In the genomic region with DNA sequence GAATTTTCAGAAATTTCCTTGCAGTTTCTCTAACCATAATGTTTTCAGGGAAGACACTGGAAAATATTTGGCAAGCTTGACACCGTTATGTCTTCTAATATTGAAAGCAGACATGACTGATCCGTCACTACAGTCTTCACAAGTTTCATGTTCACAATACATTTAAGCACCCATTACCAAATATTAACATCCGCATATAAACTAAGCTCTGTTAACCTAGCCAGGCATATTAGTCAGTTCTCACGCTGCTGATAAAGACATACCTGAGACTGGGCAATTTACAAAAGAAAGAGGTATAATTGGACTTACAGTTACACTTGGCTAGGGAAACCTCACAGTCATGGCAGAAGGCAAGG, we compare ENCODE assay signal across 16 cellular contexts.
DNase-seq lines count a peak whose midpoint lies in the region; ATAC-seq and TF ChIP-seq lines count a peak whose summit lies in the region.
"Had no signal": no experiment of that assay in that cellular context is flagged by ENCODE, and none has a peak within 500 bp of the region (broad histone marks: within the 10 kb centered on the region; RNA-seq: fewer than 3 reads in every experiment).

No MANE protein-coding gene starts in this region.

- H3K79me2 ChIP-seq in GM23338 (replicated peaks; ENCODE audit: insufficient read depth) = no peaks in the 10 kb centered on the region

- H3K27me3 ChIP-seq in GM23338 (ENCODE audit: insufficient read depth) = no peaks in the 10 kb centered on the region

- no peak for TF ChIP-seq CTCF in GM12865 (IDR thresholded peaks at IDR 0.05; ENCODE audit: insufficient read depth, low read depth, low read length, missing control alignments)
- TF ChIP-seq CTCF in GM23338 (conservative IDR thresholded peaks at IDR 0.05; ENCODE audit: low read depth in 2 of 2) = no peak

- no peaks in the 10 kb centered on the region for H3K27me3 Mint-ChIP-seq in GM23338 (ENCODE audit: insufficient read depth, low read depth, poor library complexity)

- H3K27ac Mint-ChIP-seq in GM23338 = no peak overlapping the region
- H3K27ac Mint-ChIP-seq: B cell had no signal

- no peak overlapping the region for H3K4me3 Mint-ChIP-seq in GM23338
- H3K4me3 Mint-ChIP-seq: B cell had no signal

- peaks cover 2% of the 10 kb centered on the region; the same call in 1 of the 2 replicates for H3K9me2 ChIP-seq in GM23338 (ENCODE audit: insufficient read depth)

- H3F3A ChIP-seq in GM23338 (replicated peaks; ENCODE audit: low read depth) = no peaks in the 10 kb centered on the region

- no peaks in the 10 kb centered on the region for H3K4me1 ChIP-seq in GM23338 (ENCODE audit: insufficient read depth)

- H4K20me1 ChIP-seq in GM23338 (replicated peaks; ENCODE audit: insufficient read depth) = no peaks in the 10 kb centered on the region

- no peak overlapping the region for H3K4me2 ChIP-seq in GM23338
- H3K4me2 ChIP-seq: KMS-11 had no signal

- H3K36me3 ChIP-seq in GM23338 (ENCODE audit: insufficient read depth) = no peaks in the 10 kb centered on the region

- H3K4me3 ChIP-seq in GM12865 (ENCODE audit: low read depth, low read length) = no peak overlapping the region
- no peak overlapping the region for H3K4me3 ChIP-seq in GM23338

- peak; percentile 48 for ATAC-seq in GM18873 (IDR thresholded peaks at IDR 0.05; ENCODE audit: low FRiP score, unreplicated experiment)
- peak; percentile 55 for ATAC-seq in HG02588 (IDR thresholded peaks at IDR 0.05; ENCODE audit: unreplicated experiment)
- ATAC-seq in HG03460 (IDR thresholded peaks at IDR 0.05; ENCODE audit: unreplicated experiment) = peak; percentile 14
- ATAC-seq in left lobe of liver = no peak
- no peak for ATAC-seq in GM23338

- no peaks in the 10 kb centered on the region for H3K4me1 Mint-ChIP-seq in GM23338

- peak; percentile 11 for DNase-seq in GM12865 (ENCODE audit: low read depth)
- no peak for DNase-seq in left lobe of liver (ENCODE audit: low spot score)
- no peak for DNase-seq in GM23338 (ENCODE audit: low spot score)
- no peak for DNase-seq in UCSD-AML1 (lab: John Stamatoyannopoulos, UW; ENCODE audit: unreplicated experiment)
- no peak for DNase-seq in NCI-H446 (lab: John Stamatoyannopoulos, UW)
- DNase-seq: 8988T, DMS79 treated with DMSO at 0.1 percent for 48 hours, MV-4-11, NCI-H1694 treated with DMSO at 0.1 percent for 48 hours, NCI-H510A treated with DMSO at 0.1 percent for 48 hours had no signal

- no peak overlapping the region for H2AFZ ChIP-seq in GM23338

- H3K9me3 Mint-ChIP-seq in GM23338 = no peaks in the 10 kb centered on the region

- H3K27ac ChIP-seq in GM23338 (ENCODE audit: low read depth) = no peak overlapping the region
- H3K27ac ChIP-seq: HL-60, KMS-11 had no signal

- no peaks in the 10 kb centered on the region; the same call in 2 of the 3 replicates for H3K36me3 Mint-ChIP-seq in GM23338 (ENCODE audit: low read depth)

TF ChIP-seq in GM23338, 12 proteins besides CTCF, POLR2A, EP300 and RAD21 (continues in another document):
- TF ChIP-seq, protein P1, sequence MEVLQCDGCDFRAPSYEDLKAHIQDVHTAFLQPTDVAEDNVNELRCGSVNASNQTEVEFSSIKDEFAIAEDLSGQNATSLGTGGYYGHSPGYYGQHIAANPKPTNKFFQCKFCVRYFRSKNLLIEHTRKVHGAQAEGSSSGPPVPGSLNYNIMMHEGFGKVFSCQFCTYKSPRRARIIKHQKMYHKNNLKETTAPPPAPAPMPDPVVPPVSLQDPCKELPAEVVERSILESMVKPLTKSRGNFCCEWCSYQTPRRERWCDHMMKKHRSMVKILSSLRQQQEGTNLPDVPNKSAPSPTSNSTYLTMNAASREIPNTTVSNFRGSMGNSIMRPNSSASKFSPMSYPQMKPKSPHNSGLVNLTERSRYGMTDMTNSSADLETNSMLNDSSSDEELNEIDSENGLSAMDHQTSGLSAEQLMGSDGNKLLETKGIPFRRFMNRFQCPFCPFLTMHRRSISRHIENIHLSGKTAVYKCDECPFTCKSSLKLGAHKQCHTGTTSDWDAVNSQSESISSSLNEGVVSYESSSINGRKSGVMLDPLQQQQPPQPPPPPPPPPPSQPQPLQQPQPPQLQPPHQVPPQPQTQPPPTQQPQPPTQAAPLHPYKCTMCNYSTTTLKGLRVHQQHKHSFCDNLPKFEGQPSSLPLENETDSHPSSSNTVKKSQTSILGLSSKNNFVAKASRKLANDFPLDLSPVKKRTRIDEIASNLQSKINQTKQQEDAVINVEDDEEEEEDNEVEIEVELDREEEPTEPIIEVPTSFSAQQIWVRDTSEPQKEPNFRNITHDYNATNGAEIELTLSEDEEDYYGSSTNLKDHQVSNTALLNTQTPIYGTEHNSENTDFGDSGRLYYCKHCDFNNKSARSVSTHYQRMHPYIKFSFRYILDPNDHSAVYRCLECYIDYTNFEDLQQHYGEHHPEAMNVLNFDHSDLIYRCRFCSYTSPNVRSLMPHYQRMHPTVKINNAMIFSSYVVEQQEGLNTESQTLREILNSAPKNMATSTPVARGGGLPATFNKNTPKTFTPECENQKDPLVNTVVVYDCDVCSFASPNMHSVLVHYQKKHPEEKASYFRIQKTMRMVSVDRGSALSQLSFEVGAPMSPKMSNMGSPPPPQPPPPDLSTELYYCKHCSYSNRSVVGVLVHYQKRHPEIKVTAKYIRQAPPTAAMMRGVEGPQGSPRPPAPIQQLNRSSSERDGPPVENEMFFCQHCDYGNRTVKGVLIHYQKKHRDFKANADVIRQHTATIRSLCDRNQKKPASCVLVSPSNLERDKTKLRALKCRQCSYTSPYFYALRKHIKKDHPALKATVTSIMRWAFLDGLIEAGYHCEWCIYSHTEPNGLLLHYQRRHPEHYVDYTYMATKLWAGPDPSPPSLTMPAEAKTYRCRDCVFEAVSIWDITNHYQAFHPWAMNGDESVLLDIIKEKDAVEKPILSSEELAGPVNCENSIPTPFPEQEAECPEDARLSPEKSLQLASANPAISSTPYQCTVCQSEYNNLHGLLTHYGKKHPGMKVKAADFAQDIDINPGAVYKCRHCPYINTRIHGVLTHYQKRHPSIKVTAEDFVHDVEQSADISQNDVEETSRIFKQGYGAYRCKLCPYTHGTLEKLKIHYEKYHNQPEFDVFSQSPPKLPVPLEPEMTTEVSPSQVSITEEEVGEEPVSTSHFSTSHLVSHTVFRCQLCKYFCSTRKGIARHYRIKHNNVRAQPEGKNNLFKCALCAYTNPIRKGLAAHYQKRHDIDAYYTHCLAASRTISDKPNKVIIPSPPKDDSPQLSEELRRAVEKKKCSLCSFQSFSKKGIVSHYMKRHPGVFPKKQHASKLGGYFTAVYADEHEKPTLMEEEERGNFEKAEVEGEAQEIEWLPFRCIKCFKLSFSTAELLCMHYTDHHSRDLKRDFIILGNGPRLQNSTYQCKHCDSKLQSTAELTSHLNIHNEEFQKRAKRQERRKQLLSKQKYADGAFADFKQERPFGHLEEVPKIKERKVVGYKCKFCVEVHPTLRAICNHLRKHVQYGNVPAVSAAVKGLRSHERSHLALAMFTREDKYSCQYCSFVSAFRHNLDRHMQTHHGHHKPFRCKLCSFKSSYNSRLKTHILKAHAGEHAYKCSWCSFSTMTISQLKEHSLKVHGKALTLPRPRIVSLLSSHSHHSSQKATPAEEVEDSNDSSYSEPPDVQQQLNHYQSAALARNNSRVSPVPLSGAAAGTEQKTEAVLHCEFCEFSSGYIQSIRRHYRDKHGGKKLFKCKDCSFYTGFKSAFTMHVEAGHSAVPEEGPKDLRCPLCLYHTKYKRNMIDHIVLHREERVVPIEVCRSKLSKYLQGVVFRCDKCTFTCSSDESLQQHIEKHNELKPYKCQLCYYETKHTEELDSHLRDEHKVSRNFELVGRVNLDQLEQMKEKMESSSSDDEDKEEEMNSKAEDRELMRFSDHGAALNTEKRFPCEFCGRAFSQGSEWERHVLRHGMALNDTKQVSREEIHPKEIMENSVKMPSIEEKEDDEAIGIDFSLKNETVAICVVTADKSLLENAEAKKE (CRISPR knock-in tag; IDR thresholded peaks at IDR 0.05) = no peak
- no peak for TF ChIP-seq ZNF331 (CRISPR knock-in tag; IDR thresholded peaks at IDR 0.05; ENCODE audit: low read depth)
- TF ChIP-seq ZNF114 (CRISPR knock-in tag; IDR thresholded peaks at IDR 0.05) = no peak
- TF ChIP-seq JUNB (IDR thresholded peaks at IDR 0.05; ENCODE audit: unreplicated experiment) = no peak
- TF ChIP-seq EZH2phosphoT487 (IDR thresholded peaks at IDR 0.05; ENCODE audit: unreplicated experiment) = no peak
- TF ChIP-seq, protein P2, sequence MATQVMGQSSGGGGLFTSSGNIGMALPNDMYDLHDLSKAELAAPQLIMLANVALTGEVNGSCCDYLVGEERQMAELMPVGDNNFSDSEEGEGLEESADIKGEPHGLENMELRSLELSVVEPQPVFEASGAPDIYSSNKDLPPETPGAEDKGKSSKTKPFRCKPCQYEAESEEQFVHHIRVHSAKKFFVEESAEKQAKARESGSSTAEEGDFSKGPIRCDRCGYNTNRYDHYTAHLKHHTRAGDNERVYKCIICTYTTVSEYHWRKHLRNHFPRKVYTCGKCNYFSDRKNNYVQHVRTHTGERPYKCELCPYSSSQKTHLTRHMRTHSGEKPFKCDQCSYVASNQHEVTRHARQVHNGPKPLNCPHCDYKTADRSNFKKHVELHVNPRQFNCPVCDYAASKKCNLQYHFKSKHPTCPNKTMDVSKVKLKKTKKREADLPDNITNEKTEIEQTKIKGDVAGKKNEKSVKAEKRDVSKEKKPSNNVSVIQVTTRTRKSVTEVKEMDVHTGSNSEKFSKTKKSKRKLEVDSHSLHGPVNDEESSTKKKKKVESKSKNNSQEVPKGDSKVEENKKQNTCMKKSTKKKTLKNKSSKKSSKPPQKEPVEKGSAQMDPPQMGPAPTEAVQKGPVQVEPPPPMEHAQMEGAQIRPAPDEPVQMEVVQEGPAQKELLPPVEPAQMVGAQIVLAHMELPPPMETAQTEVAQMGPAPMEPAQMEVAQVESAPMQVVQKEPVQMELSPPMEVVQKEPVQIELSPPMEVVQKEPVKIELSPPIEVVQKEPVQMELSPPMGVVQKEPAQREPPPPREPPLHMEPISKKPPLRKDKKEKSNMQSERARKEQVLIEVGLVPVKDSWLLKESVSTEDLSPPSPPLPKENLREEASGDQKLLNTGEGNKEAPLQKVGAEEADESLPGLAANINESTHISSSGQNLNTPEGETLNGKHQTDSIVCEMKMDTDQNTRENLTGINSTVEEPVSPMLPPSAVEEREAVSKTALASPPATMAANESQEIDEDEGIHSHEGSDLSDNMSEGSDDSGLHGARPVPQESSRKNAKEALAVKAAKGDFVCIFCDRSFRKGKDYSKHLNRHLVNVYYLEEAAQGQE (IDR thresholded peaks at IDR 0.05; ENCODE audit: unreplicated experiment) = no peak
- TF ChIP-seq, protein P3, sequence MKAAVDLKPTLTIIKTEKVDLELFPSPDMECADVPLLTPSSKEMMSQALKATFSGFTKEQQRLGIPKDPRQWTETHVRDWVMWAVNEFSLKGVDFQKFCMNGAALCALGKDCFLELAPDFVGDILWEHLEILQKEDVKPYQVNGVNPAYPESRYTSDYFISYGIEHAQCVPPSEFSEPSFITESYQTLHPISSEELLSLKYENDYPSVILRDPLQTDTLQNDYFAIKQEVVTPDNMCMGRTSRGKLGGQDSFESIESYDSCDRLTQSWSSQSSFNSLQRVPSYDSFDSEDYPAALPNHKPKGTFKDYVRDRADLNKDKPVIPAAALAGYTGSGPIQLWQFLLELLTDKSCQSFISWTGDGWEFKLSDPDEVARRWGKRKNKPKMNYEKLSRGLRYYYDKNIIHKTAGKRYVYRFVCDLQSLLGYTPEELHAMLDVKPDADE (IDR thresholded peaks at IDR 0.05) = no peak
- no peak for TF ChIP-seq CREB1 (CRISPR knock-in tag; IDR thresholded peaks at IDR 0.05; ENCODE audit: low read depth)

Comparison
In these comparisons a context has a peak if more than half of its experiments do, and no peak if none do; other contexts are left out.
1. ATAC-seq: peak in GM18873 (single experiment), HG02588 (single experiment) and HG03460 (single experiment); none in left lobe of liver (single experiment) and GM23338 (single experiment).